ENCODE assay signal across 9 cellular contexts in genomic region chr7:92588561-92588960, GRCh38. TPM values are rescaled to one million over a fixed set of nuclear protein-coding genes. Genes with fewer than 3 reads are reported as not detected.
A peak's percentile ranks its signal among the peaks of the same experiment; 100 is the strongest.
DNase-seq lines count a peak whose midpoint lies in the region; ATAC-seq and TF ChIP-seq lines count a peak whose summit lies in the region.
"Had no signal": no experiment of that assay in that cellular context is flagged by ENCODE, and none has a peak within 500 bp of the region (broad histone marks: within the 10 kb centered on the region; RNA-seq: fewer than 3 reads in every experiment).

No MANE protein-coding gene starts in this region.

- H3K4me3 Mint-ChIP-seq in activated CD8-positive, alpha-beta T cell treated with anti-CD3 and anti-CD28 coated beads, Interleukin-2, amount 10 ng/mL, durations not matched to agents 7 days and 5 days, result peak overlapping the region; percentile 98

- TF ChIP-seq POLR2A in vagina (IDR thresholded peaks at IDR 0.05) (no peak), body of pancreas (IDR thresholded peaks at IDR 0.05) (no peak)

- DNase-seq in stimulated activated CD4-positive, alpha-beta T cell treated with anti-CD3 and anti-CD28 coated beads, Interleukin-15, amount 100 ng/mL, for 24 hours, result peak; percentile 37
- no peak for DNase-seq in stimulated activated CD4-positive, alpha-beta T cell treated with anti-CD3 and anti-CD28 coated beads, Interleukin-12 subunit alpha, Interleukin-12 subunit beta, amount 100 ng/mL, for 4 hours
- DNase-seq in activated CD8-positive, alpha-beta T cell treated with anti-CD3 and anti-CD28 coated beads, Interleukin-2, amount 10 ng/mL, durations not matched to agents 7 days and 5 days, result no peak
- DNase-seq in vagina (ENCODE audit: extremely low spot score in 2 of 2) (no peak), SHP77 treated with DMSO at 0.1 percent for 48 hours (lab: John Stamatoyannopoulos, UW) (no peak), body of pancreas (no peak)
- DNase-seq: NCI-H345 had no signal

- peaks cover 13% of the 10 kb centered on the region for H3K27me3 Mint-ChIP-seq in activated CD8-positive, alpha-beta T cell treated with anti-CD3 and anti-CD28 coated beads, Interleukin-2, amount 10 ng/mL, durations not matched to agents 7 days and 5 days (ENCODE audit: low read depth)

- peaks cover 55% of the 10 kb centered on the region for H3K4me1 Mint-ChIP-seq in activated CD8-positive, alpha-beta T cell treated with anti-CD3 and anti-CD28 coated beads, Interleukin-2, amount 10 ng/mL, durations not matched to agents 7 days and 5 days (ENCODE audit: low read depth)

- CTCF ChIA-PET in activated CD8-positive, alpha-beta T cell treated with anti-CD3 and anti-CD28 coated beads, Interleukin-2, amount 10 ng/mL, durations not matched to agents 7 days and 5 days (lab: Charles Lee), result interaction anchor here (0.7 to 4.4 kb wide), 6 partner anchors 10 to 230 kb away, joined by 3 to 57 read pairs (median 4); partner anchors contain the start of genes PEX1 and RBM48

- no peaks in the 10 kb centered on the region for H3K27me3 ChIP-seq in vagina
- H3K27me3 ChIP-seq in body of pancreas, result no peaks in the 10 kb centered on the region

- no peak for ATAC-seq in activated CD8-positive, alpha-beta T cell treated with anti-CD3 and anti-CD28 coated beads, Interleukin-2, amount 10 ng/mL, durations not matched to agents 7 days and 5 days
- no peak for ATAC-seq in HG02678 (IDR thresholded peaks at IDR 0.05; ENCODE audit: unreplicated experiment)
- no peak for ATAC-seq in body of pancreas

- POLR2A ChIA-PET in activated CD8-positive, alpha-beta T cell treated with anti-CD3 and anti-CD28 coated beads, Interleukin-2, amount 10 ng/mL, durations not matched to agents 7 days and 5 days (lab: Charles Lee), result interaction anchor here (1.2 kb wide), 1 partner anchor 60 kb away, joined by 4 read pairs; the partner anchor contains the start of genes PEX1 and RBM48

- TF ChIP-seq CTCF in vagina (IDR thresholded peaks at IDR 0.05), result no peak
- no peak for TF ChIP-seq CTCF in body of pancreas (IDR thresholded peaks at IDR 0.05)

- peaks cover 54% of the 10 kb centered on the region for H3K4me1 ChIP-seq in vagina
- H3K4me1 ChIP-seq in body of pancreas, result peaks cover 50% of the 10 kb centered on the region

- H3K36me3 Mint-ChIP-seq in activated CD8-positive, alpha-beta T cell treated with anti-CD3 and anti-CD28 coated beads, Interleukin-2, amount 10 ng/mL, durations not matched to agents 7 days and 5 days (ENCODE audit: low read depth), result peaks cover 43% of the 10 kb centered on the region

- H3K4me3 ChIP-seq in iPS-11a (ENCODE audit: low read depth, low read length), result peak overlapping the region; percentile 89
- peak overlapping the region; percentile 73 to 77 for H3K4me3 ChIP-seq in vagina
- H3K4me3 ChIP-seq in body of pancreas, result no peak overlapping the region

- intact Hi-C loops in vagina (cut with DNase I) (no loop called here), body of pancreas (cut with DNase I) (no loop called here)

- no peaks in the 10 kb centered on the region for H3K9me3 ChIP-seq in vagina
- no peaks in the 10 kb centered on the region for H3K9me3 ChIP-seq in body of pancreas

- H3K27ac Mint-ChIP-seq in activated CD8-positive, alpha-beta T cell treated with anti-CD3 and anti-CD28 coated beads, Interleukin-2, amount 10 ng/mL, durations not matched to agents 7 days and 5 days, result peak overlapping the region; percentile 70

- H3K27ac ChIP-seq in vagina (no peak overlapping the region), body of pancreas (no peak overlapping the region)

- no peaks in the 10 kb centered on the region for H3K9me3 Mint-ChIP-seq in activated CD8-positive, alpha-beta T cell treated with anti-CD3 and anti-CD28 coated beads, Interleukin-2, amount 10 ng/mL, durations not matched to agents 7 days and 5 days (ENCODE audit: insufficient read depth)

- H3K36me3 ChIP-seq in vagina (no peaks in the 10 kb centered on the region), body of pancreas (replicated peaks in 1 of 2; ENCODE audit: insufficient read depth in 1 of 2, low read depth in 2 of 2) (no peaks in the 10 kb centered on the region)

- 68 to 73% methylated on average over 9 of the region's 9 CpGs for WGBS in body of pancreas, 2 donors

RNA-seq across cellular contexts. Expression of gene FAM133B, which starts 1.6 kb away (rescaled TPM):
- total RNA-seq in activated CD8-positive, alpha-beta T cell treated with anti-CD3 and anti-CD28 coated beads, Interleukin-2, amount 10 ng/mL, durations not matched to agents 7 days and 5 days, result 10 to 100 TPM; 31.6 to 32.8 TPM
- total RNA-seq in vagina (22.3 TPM), body of pancreas (10 to 100 TPM; 17.1 to 25.1 TPM)

RNA-seq across cellular contexts. Expression of gene RBM48, which starts 60.0 kb away (rescaled TPM):
- total RNA-seq in activated CD8-positive, alpha-beta T cell treated with anti-CD3 and anti-CD28 coated beads, Interleukin-2, amount 10 ng/mL, durations not matched to agents 7 days and 5 days, result 10 to 100 TPM; 14.5 to 15.4 TPM
- total RNA-seq in vagina, result 11.5 TPM
- total RNA-seq in body of pancreas, result 10 to 100 TPM in 1 of 2 donors, 1 to 10 TPM in 1; 9.3 to 14.2 TPM

Comparison
In these comparisons a context has a peak if more than half of its experiments do, and no peak if none do; other contexts are left out.
1. H3K4me3 ChIP-seq: peak in iPS-11a (single experiment) and vagina (2 of 2); none in body of pancreas (0 of 2).